8 cellular contexts compared by ENCODE assay signal in the genomic region with DNA sequence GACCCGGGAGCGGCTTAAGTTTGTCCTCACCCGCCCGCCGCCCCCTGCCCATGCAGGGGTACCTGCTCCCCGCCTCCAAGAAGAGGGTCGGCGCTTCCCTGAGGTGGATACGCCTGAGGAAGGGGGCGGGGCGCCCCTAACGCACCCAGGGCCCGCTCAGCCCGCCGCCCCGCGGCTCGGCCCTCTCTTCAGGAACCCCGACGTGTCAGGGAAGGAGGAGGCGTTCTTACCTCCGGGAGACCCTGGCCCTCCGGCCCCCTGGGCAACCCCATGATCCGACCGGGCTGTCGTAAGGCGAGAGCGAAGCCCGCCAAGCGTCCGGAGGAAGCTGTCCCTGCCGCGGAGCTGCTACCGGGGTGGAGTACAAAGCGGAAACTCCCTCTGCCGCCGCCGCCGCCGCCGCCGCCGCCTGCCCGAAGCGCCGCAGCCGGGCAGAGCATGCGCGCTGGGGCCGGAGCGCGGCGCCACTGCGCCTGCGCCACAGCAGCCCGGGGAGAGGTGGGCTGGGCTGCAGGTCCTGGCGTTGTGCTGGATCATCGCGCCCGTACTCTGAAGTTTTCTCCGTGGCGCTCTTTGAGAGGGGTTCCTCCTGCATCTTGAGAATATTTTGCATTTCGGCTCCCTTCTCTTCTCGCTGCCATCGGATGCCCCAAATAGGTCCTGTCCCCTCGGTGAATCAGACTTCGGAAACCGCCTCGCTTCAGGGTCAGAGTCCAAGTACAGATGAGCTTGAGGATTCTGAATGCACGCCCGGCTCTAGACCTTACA. TPM values are rescaled to one million over a fixed set of nuclear protein-coding genes. Genes with fewer than 3 reads are reported as not detected.
DNase-seq lines count a peak whose midpoint lies in the region; ATAC-seq, FAIRE-seq and TF ChIP-seq lines count a peak whose summit lies in the region.

A gene with protein sequence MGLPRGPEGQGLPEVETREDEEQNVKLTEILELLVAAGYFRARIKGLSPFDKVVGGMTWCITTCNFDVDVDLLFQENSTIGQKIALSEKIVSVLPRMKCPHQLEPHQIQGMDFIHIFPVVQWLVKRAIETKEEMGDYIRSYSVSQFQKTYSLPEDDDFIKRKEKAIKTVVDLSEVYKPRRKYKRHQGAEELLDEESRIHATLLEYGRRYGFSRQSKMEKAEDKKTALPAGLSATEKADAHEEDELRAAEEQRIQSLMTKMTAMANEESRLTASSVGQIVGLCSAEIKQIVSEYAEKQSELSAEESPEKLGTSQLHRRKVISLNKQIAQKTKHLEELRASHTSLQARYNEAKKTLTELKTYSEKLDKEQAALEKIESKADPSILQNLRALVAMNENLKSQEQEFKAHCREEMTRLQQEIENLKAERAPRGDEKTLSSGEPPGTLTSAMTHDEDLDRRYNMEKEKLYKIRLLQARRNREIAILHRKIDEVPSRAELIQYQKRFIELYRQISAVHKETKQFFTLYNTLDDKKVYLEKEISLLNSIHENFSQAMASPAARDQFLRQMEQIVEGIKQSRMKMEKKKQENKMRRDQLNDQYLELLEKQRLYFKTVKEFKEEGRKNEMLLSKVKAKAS (minus strand): TSS at position 347 of the 768 bp plus-strand sequence. CDS start 75 bp downstream, at position 272.

- peak within 1 kb of the TSS; percentile 91 for H3K4me3 Mint-ChIP-seq in activated CD4-positive, alpha-beta T cell treated with anti-CD3 and anti-CD28 coated beads, Interleukin-2, amount 10 ng/mL, durations not matched to agents 7 days and 5 days

- peak within 1 kb of the TSS; percentile 90 for H3K27ac Mint-ChIP-seq in activated CD4-positive, alpha-beta T cell treated with anti-CD3 and anti-CD28 coated beads, Interleukin-2, amount 10 ng/mL, durations not matched to agents 7 days and 5 days

- H3K27me3 ChIP-seq in BJ (ENCODE audit: control insufficient read depth, insufficient read depth, low read length): no peaks in the 10 kb centered on the region

- no peaks in the 10 kb centered on the region for H3K27me3 Mint-ChIP-seq in activated CD4-positive, alpha-beta T cell treated with anti-CD3 and anti-CD28 coated beads, Interleukin-2, amount 10 ng/mL, durations not matched to agents 7 days and 5 days

- peaks cover 46% of the 10 kb centered on the region for H3K4me1 Mint-ChIP-seq in activated CD4-positive, alpha-beta T cell treated with anti-CD3 and anti-CD28 coated beads, Interleukin-2, amount 10 ng/mL, durations not matched to agents 7 days and 5 days

- peak; percentile 31 for DNase-seq in BJ (ENCODE audit: low read depth)
- peak; percentile 92 for DNase-seq in GM19239 (ENCODE audit: insufficient read length, low spot score)
- peak; percentile 67 for DNase-seq in NCI-H526 treated with DMSO at 0.1 percent for 48 hours (lab: John Stamatoyannopoulos, UW)
- DNase-seq in activated CD4-positive, alpha-beta T cell treated with anti-CD3 and anti-CD28 coated beads, Interleukin-2, amount 10 ng/mL, durations not matched to agents 7 days and 5 days: peak; percentile 82
- DNase-seq in cortex of kidney (lab: John Stamatoyannopoulos, UW): peak; percentile 63
- DNase-seq in left lobe of liver (ENCODE audit: low spot score): peak; percentile 86
- DNase-seq in stimulated activated CD4-positive, alpha-beta T cell treated with anti-CD3 and anti-CD28 coated beads, Interleukin-2, amount 100 ng/mL, for 24 hours: peak; percentile 84

- H3K36me3 ChIP-seq in BJ (ENCODE audit: control insufficient read depth, insufficient read depth, low read length): no peaks in the 10 kb centered on the region; the same call in 1 of the 2 replicates

- no peaks in the 10 kb centered on the region for H3K9me3 Mint-ChIP-seq in activated CD4-positive, alpha-beta T cell treated with anti-CD3 and anti-CD28 coated beads, Interleukin-2, amount 10 ng/mL, durations not matched to agents 7 days and 5 days

- ATAC-seq in HG03442 (IDR thresholded peaks at IDR 0.05; ENCODE audit: unreplicated experiment) (peak; percentile 85), left lobe of liver (peak; percentile 90)

- CTCF ChIA-PET in BJ (lab: Yijun Ruan, JAX): interaction anchor here (0.5 to 2.4 kb wide), 9 partner anchors 11 to 199 kb away, joined by 3 to 11 read pairs (median 4); a partner anchor contains a TSS
- CTCF ChIA-PET in activated CD4-positive, alpha-beta T cell treated with anti-CD3 and anti-CD28 coated beads, Interleukin-2, amount 10 ng/mL, durations not matched to agents 7 days and 5 days (lab: Charles Lee): interaction anchor here (0.9 to 3.1 kb wide), 6 partner anchors 10 to 200 kb away, joined by 3 to 27 read pairs (median 3); a partner anchor contains a TSS

- peak; percentile 96 for FAIRE-seq in GM19239 (lab: Jason Lieb, UNC)

- H3K4me3 ChIP-seq in BJ (ENCODE audit: low read depth, low read length): peak within 1 kb of the TSS; percentile 61

- POLR2A ChIA-PET in BJ (lab: Charles Lee): interaction anchor here (0.6 kb wide), 1 partner anchor 329 kb away, joined by 3 read pairs; no protein-coding TSS in a partner anchor
- POLR2A ChIA-PET in activated CD4-positive, alpha-beta T cell treated with anti-CD3 and anti-CD28 coated beads, Interleukin-2, amount 10 ng/mL, durations not matched to agents 7 days and 5 days (lab: Charles Lee): interaction anchor here (0.6 kb wide), 1 partner anchor 199 kb away, joined by 3 read pairs; a partner anchor contains a TSS

- peaks cover 7% of the 10 kb centered on the region for H3K36me3 Mint-ChIP-seq in activated CD4-positive, alpha-beta T cell treated with anti-CD3 and anti-CD28 coated beads, Interleukin-2, amount 10 ng/mL, durations not matched to agents 7 days and 5 days (ENCODE audit: low read depth)

- no peak for TF ChIP-seq CTCF in BJ (IDR thresholded peaks at IDR 0.05; ENCODE audit: insufficient read depth, low read depth, low read length)

RNA-seq across cellular contexts. Expression of the gene that starts here (rescaled TPM):
- 12.8 and 17.3 TPM in 2 replicates for polyA plus RNA-seq in BJ (2011; rRNA removed)
- polyA minus RNA-seq in BJ (2011; rRNA and poly(A)+ RNA removed): 13.6 and 14.3 TPM in 2 replicates
- 10 to 100 TPM; 35.5 to 39.1 TPM for total RNA-seq in activated CD4-positive, alpha-beta T cell treated with anti-CD3 and anti-CD28 coated beads, Interleukin-2, amount 10 ng/mL, durations not matched to agents 7 days and 5 days
- total RNA-seq in left lobe of liver: 12.1 TPM

Comparison
In these comparisons a context has a peak if more than half of its experiments do, and no peak if none do; other contexts are left out.
1. Peak in every context shown above with its lines: DNase-seq, ATAC-seq and H3K4me3 ChIP-seq.
2. DNase-seq: peak in every context shown above with its lines; median percentile 92 in GM19239; 86 in left lobe of liver; 84 in stimulated activated CD4-positive, alpha-beta T cell treated with anti-CD3 and anti-CD28 coated beads, Interleukin-2, amount 100 ng/mL, for 24 hours; 82 in activated CD4-positive, alpha-beta T cell treated with anti-CD3 and anti-CD28 coated beads, Interleukin-2, amount 10 ng/mL, durations not matched to agents 7 days and 5 days; 67 in NCI-H526 treated with DMSO at 0.1 percent for 48 hours; 63 in cortex of kidney; 31 in BJ.